In genomic region chr4:164579270-164579942, GRCh38 we compare ENCODE assay signal across 7 cellular contexts.
"Had no signal": no experiment of that assay in that cellular context is flagged by ENCODE, and none has a peak within 500 bp of the region (broad histone marks: within the 10 kb centered on the region; RNA-seq: fewer than 3 reads in every experiment).

No MANE protein-coding gene starts in this region.

- FAIRE-seq: H1, H54, HTR-8/SVneo had no signal

- H3K9me3 Mint-ChIP-seq: GM23338 had no signal

- DNase-seq: H9, HCEC 1CT, KBM-7 had no signal

- H2AFZ ChIP-seq: GM23338 had no signal

- H3K4me2 ChIP-seq: GM23338 had no signal

- H3K4me1 Mint-ChIP-seq: GM23338, H9 had no signal

- H3K27ac Mint-ChIP-seq: GM23338, H9 had no signal

- H3K4me3 Mint-ChIP-seq: GM23338, H9 had no signal

- H3K4me3 ChIP-seq: GM23338 had no signal

- ATAC-seq: GM23338 had no signal
